In the genomic region with DNA sequence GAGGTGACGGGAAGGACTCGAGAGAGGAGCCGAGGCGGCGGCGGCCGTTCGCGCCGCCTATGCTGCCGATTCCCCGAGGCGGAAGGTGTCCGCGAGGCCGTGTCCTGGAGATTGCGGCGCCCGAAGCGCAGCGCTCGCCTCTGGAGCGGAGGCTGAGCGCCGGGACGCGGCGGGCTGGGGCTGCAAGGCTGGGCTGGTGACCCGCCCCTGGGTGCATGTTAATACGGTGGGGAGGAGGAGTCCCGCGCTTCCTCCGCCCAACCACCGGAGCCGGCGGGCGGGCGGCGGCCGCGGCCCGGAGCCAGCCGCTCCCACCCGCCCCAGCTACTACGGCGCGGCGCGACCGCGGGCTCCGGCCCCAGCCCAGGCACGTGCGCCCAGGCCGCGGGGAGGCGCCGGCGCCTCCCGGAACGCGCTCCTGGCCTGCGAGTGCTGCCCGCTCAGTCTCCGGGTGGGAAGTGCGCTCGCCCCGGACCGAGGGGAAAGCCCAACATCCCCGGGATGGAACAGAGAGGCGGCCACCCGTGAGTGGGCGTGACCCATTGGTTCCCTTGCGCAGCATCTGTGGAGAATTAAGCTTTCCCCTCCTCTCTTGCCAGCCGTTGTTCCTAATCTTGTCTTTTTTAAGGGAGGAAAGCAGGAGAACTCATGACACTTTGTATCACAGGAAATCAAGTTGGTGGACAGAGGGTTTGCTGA, we compare ENCODE assay signal across 1 cellular context.
TF ChIP-seq lines count a peak whose summit lies in the region.

A gene (minus strand): TSS at position 195 of the 699 bp plus-strand sequence.

TF ChIP-seq in GM12878, 131 proteins besides CTCF, POLR2A, EP300 and RAD21 (continued from another document):
- TF ChIP-seq, protein P1, sequence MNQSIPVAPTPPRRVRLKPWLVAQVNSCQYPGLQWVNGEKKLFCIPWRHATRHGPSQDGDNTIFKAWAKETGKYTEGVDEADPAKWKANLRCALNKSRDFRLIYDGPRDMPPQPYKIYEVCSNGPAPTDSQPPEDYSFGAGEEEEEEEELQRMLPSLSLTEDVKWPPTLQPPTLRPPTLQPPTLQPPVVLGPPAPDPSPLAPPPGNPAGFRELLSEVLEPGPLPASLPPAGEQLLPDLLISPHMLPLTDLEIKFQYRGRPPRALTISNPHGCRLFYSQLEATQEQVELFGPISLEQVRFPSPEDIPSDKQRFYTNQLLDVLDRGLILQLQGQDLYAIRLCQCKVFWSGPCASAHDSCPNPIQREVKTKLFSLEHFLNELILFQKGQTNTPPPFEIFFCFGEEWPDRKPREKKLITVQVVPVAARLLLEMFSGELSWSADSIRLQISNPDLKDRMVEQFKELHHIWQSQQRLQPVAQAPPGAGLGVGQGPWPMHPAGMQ (IDR thresholded peaks at IDR 0.05; ENCODE audit: borderline replicate concordance): no peak
- TF ChIP-seq BRCA1 (IDR thresholded peaks at IDR 0.05; ENCODE audit: low read depth, low read length) (no peak), HDAC2 (IDR thresholded peaks at IDR 0.05) (no peak), MEF2A (IDR thresholded peaks at IDR 0.05; ENCODE audit: insufficient read depth, low read depth, low read length) (no peak), TCF3 (IDR thresholded peaks at IDR 0.05; ENCODE audit: borderline replicate concordance, insufficient read depth, low read depth, low read length) (no peak), STAT3 (IDR thresholded peaks at IDR 0.05; ENCODE audit: low read depth, low read length) (no peak), YBX1 (IDR thresholded peaks at IDR 0.05) (no peak), POLR2AphosphoS2 (IDR thresholded peaks at IDR 0.05; ENCODE audit: low read depth, low read length) (peak; percentile 72; the same call in 1 of the 2 replicates), TBL1XR1 (IDR thresholded peaks at IDR 0.05; ENCODE audit: low read depth, low read length) (no peak), HDGF (IDR thresholded peaks at IDR 0.05) (no peak), TARDBP (IDR thresholded peaks at IDR 0.05; ENCODE audit: borderline replicate concordance) (no peak)
- TF ChIP-seq, protein P2, sequence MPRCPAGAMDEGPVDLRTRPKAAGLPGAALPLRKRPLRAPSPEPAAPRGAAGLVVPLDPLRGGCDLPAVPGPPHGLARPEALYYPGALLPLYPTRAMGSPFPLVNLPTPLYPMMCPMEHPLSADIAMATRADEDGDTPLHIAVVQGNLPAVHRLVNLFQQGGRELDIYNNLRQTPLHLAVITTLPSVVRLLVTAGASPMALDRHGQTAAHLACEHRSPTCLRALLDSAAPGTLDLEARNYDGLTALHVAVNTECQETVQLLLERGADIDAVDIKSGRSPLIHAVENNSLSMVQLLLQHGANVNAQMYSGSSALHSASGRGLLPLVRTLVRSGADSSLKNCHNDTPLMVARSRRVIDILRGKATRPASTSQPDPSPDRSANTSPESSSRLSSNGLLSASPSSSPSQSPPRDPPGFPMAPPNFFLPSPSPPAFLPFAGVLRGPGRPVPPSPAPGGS (IDR thresholded peaks at IDR 0.05; ENCODE audit: borderline replicate concordance, insufficient read depth, low read depth, low read length, poor library complexity, severe bottlenecking): no peak
- TF ChIP-seq, protein P3, sequence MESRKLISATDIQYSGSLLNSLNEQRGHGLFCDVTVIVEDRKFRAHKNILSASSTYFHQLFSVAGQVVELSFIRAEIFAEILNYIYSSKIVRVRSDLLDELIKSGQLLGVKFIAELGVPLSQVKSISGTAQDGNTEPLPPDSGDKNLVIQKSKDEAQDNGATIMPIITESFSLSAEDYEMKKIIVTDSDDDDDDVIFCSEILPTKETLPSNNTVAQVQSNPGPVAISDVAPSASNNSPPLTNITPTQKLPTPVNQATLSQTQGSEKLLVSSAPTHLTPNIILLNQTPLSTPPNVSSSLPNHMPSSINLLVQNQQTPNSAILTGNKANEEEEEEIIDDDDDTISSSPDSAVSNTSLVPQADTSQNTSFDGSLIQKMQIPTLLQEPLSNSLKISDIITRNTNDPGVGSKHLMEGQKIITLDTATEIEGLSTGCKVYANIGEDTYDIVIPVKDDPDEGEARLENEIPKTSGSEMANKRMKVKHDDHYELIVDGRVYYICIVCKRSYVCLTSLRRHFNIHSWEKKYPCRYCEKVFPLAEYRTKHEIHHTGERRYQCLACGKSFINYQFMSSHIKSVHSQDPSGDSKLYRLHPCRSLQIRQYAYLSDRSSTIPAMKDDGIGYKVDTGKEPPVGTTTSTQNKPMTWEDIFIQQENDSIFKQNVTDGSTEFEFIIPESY (IDR thresholded peaks at IDR 0.05): no peak
